ENCODE assay signal across 11 cellular contexts in the genomic region with DNA sequence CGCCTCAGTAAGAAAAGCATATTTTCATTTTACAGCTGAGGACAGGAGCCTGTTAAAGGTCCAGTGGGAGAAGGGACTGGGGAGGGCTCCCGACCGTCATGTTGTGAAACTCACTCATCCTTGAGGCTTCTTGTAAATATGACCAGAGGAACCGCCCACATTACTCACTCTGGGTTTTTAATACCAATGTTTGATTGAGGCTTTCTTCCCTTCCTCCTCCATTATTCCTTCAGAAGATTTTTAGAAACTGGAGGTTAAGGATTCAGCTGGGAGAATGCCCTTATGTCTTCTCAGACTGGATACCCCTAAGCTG.
DNase-seq lines count a peak whose midpoint lies in the region; ATAC-seq, FAIRE-seq and TF ChIP-seq lines count a peak whose summit lies in the region.
"Had no signal": no experiment of that assay in that cellular context is flagged by ENCODE, and none has a peak within 500 bp of the region (broad histone marks: within the 10 kb centered on the region; RNA-seq: fewer than 3 reads in every experiment).

No MANE protein-coding gene starts in this region.

- ATAC-seq in HG02973 (IDR thresholded peaks at IDR 0.05; ENCODE audit: unreplicated experiment) = peak; percentile 52
- ATAC-seq in GM12878 = peak; percentile 75
- peak; percentile 52 for ATAC-seq in stimulated activated effector memory CD8-positive, alpha-beta T cell treated with anti-CD3 and anti-CD28 coated beads, Interleukin-12 subunit alpha, Interleukin-12 subunit beta, amount 100 ng/mL, for 72 hours
- ATAC-seq: activated CD8-positive, alpha-beta T cell treated with anti-CD3 and anti-CD28 coated beads, Interleukin-2, amount 10 ng/mL, durations not matched to agents 7 days and 5 days had no signal

- peak overlapping the region; percentile 46; the same call in 1 of the 2 replicates for H3K4me2 ChIP-seq in GM12878 (ENCODE audit: control insufficient read depth, insufficient read depth)

- BruUV-seq in GM12878 (replicated peaks; lab: Mats Ljungman, UMichigan) = no TSS peak

- H3K79me2 ChIP-seq in GM12878 (ENCODE audit: control insufficient read depth, insufficient read depth, low read length) = no peaks in the 10 kb centered on the region

- H3K36me3 ChIP-seq in GM12878 (ENCODE audit: control insufficient read depth in 2 of 2, insufficient read depth in 2 of 2, low read length in 1 of 2) (peaks cover 0 to 5% of the 10 kb centered on the region in 2 experiments; a peak in 1 of 4 replicates), tibial artery (peaks cover 18 to 39% (median 22%) of the 10 kb centered on the region in 3 donors)

- no peaks in the 10 kb centered on the region; a peak in 1 of 4 replicates for H3K27me3 ChIP-seq in GM12878 (replicated peaks in 1 of 2; ENCODE audit: control insufficient read depth in 2 of 2, insufficient read depth in 2 of 2, low read length in 1 of 2)
- H3K27me3 ChIP-seq in tibial artery = no peaks in the 10 kb centered on the region

- RAD21 ChIA-PET in GM12878 (lab: Charles Lee; ENCODE audit: unreplicated experiment) = interaction anchor here (0.8 to 3.0 kb wide), 8 partner anchors 9 to 455 kb away, joined by 3 to 29 read pairs (median 3); no protein-coding TSS in a partner anchor

- DNase-seq in DMS53 (lab: John Stamatoyannopoulos, UW) (peak; percentile 25), DMS53 treated with DMSO at 0.1 percent for 48 hours (lab: John Stamatoyannopoulos, UW; ENCODE audit: unreplicated experiment) (no peak), GM12878 (ENCODE audit: low read depth, low spot score) (no peak), tibial artery (no peak)
- DNase-seq in stimulated activated effector memory CD8-positive, alpha-beta T cell treated with anti-CD3 and anti-CD28 coated beads, Interleukin-12 subunit alpha, Interleukin-12 subunit beta, amount 100 ng/mL, for 72 hours (ENCODE audit: low spot score in 2 of 2) = peak in 1 of 2 donors; percentile 47
- no peak for DNase-seq in stimulated activated naive CD4-positive, alpha-beta T cell (lab: John Stamatoyannopoulos, UW)
- no peak for DNase-seq in stimulated activated CD8-positive, alpha-beta memory T cell treated with anti-CD3 and anti-CD28 coated beads, Interleukin-4, amount 100 ng/mL, for 48 hours
- DNase-seq: 8988T; activated CD8-positive, alpha-beta T cell treated with anti-CD3 and anti-CD28 coated beads, Interleukin-2, amount 10 ng/mL, durations not matched to agents 7 days and 5 days; NCI-H69 had no signal

- WGBS in GM12878 (ENCODE audit: insufficient coverage, insufficient replicate concordance, low lambda C conversion rate, missing lambda C conversion rate) = 4% methylated on average over 4 of the region's 4 CpGs

- H3K4me1 ChIP-seq in GM12878 (ENCODE audit: control insufficient read depth, insufficient read depth, low read length) (peaks cover 9% of the 10 kb centered on the region; the same call in 1 of the 2 replicates), tibial artery (peaks cover 0 to 21% (median 6%) of the 10 kb centered on the region in 4 donors)

- no peak for FAIRE-seq in GM12878 (lab: Jason Lieb, UNC)

- intact Hi-C loops in GM12878 (cut with micrococcal nuclease; ENCODE audit: unreplicated experiment) = loop anchor here (2.0 kb wide), 1 partner anchor 25 kb away; no protein-coding TSS in a partner anchor
- intact Hi-C loops in tibial artery (cut with DNase I; ENCODE audit: low total_unique reads) = no loop called here

- no peak for TF ChIP-seq RAD21 in GM12878 (IDR thresholded peaks at IDR 0.05; ENCODE audit: insufficient read depth, low read depth, low read length)

- H3K9me3 ChIP-seq in GM12878 (replicated peaks; ENCODE audit: control insufficient read depth, insufficient read depth, low read length) (no peaks in the 10 kb centered on the region; the same call in 2 of the 3 replicates), tibial artery (no peaks in the 10 kb centered on the region)

- TF ChIP-seq EP300 in GM12878 (IDR thresholded peaks at IDR 0.05; ENCODE audit: borderline replicate concordance in 1 of 2, control insufficient read depth in 1 of 2, low read depth in 2 of 2, low read length in 2 of 2) = no peak

- POLR2A ChIA-PET in GM12878 (lab: Charles Lee) = interaction anchor here (0.6 to 1.6 kb wide), 5 partner anchors 8 to 65 kb away, joined by 3 to 6 read pairs (median 3); no protein-coding TSS in a partner anchor

- no peak overlapping the region for H2AFZ ChIP-seq in GM12878 (ENCODE audit: control insufficient read depth, low read depth, low read length)

- TF ChIP-seq CTCF in GM12878 (IDR thresholded peaks at IDR 0.05 in 2 of 3, conservative IDR thresholded peaks at IDR 0.05 in 1 of 3; ENCODE audit: control insufficient read depth in 2 of 3, extremely low read depth in 1 of 3, insufficient read depth in 1 of 3, low read depth in 3 of 3, low read length in 3 of 3) (no peak), tibial artery (IDR thresholded peaks at IDR 0.05) (no peak)

- no peak overlapping the region for H3K9ac ChIP-seq in GM12878 (ENCODE audit: control insufficient read depth, insufficient read depth, low read length)

- SMC1A ChIA-PET in GM12878 (lab: Charles Lee; ENCODE audit: uncharacterized antibody, unreplicated experiment) = interaction anchor here (0.8 to 2.5 kb wide), 12 partner anchors 8 to 75 kb away, joined by 3 to 22 read pairs (median 4); no protein-coding TSS in a partner anchor

- H3K4me3 ChIP-seq in GM12878 (0 out of 2 replicates have a peak overlapping the region, but pooled peaks have one; percentile 13), tibial artery (no peak overlapping the region)

- peaks cover 48% of the 10 kb centered on the region for H3K36me3 Mint-ChIP-seq in stimulated activated effector memory CD8-positive, alpha-beta T cell treated with anti-CD3 and anti-CD28 coated beads, Interleukin-12 subunit alpha, Interleukin-12 subunit beta, amount 100 ng/mL, for 72 hours

- no peaks in the 10 kb centered on the region for H3K9me3 Mint-ChIP-seq in stimulated activated effector memory CD8-positive, alpha-beta T cell treated with anti-CD3 and anti-CD28 coated beads, Interleukin-12 subunit alpha, Interleukin-12 subunit beta, amount 100 ng/mL, for 72 hours

- H4K20me1 ChIP-seq in GM12878 (ENCODE audit: control insufficient read depth, insufficient read depth) = no peaks in the 10 kb centered on the region

- H3K27ac ChIP-seq in GM12878 (ENCODE audit: control insufficient read depth, insufficient read depth) = no peak overlapping the region
- no peak overlapping the region for H3K27ac ChIP-seq in tibial artery

- peaks cover 11% of the 10 kb centered on the region for H3K4me1 Mint-ChIP-seq in stimulated activated effector memory CD8-positive, alpha-beta T cell treated with anti-CD3 and anti-CD28 coated beads, Interleukin-12 subunit alpha, Interleukin-12 subunit beta, amount 100 ng/mL, for 72 hours

- peak overlapping the region; percentile 69 for H3K27ac Mint-ChIP-seq in stimulated activated effector memory CD8-positive, alpha-beta T cell treated with anti-CD3 and anti-CD28 coated beads, Interleukin-12 subunit alpha, Interleukin-12 subunit beta, amount 100 ng/mL, for 72 hours
- H3K27ac Mint-ChIP-seq: activated CD8-positive, alpha-beta T cell treated with anti-CD3 and anti-CD28 coated beads, Interleukin-2, amount 10 ng/mL, durations not matched to agents 7 days and 5 days had no signal

- H3K4me3 Mint-ChIP-seq in stimulated activated effector memory CD8-positive, alpha-beta T cell treated with anti-CD3 and anti-CD28 coated beads, Interleukin-12 subunit alpha, Interleukin-12 subunit beta, amount 100 ng/mL, for 72 hours = no peak overlapping the region
- H3K4me3 Mint-ChIP-seq: activated CD8-positive, alpha-beta T cell treated with anti-CD3 and anti-CD28 coated beads, Interleukin-2, amount 10 ng/mL, durations not matched to agents 7 days and 5 days had no signal

- no peak; the same call in 1 of the 2 replicates for TF ChIP-seq POLR2A in GM12878 (IDR thresholded peaks at IDR 0.05; ENCODE audit: low read depth, low read length)

- in situ Hi-C loops in GM12878 (cut with MboI) = no loop called here

- CTCF ChIA-PET in GM12878 (lab: Yijun Ruan, JAX) = interaction anchor here (1.1 to 2.3 kb wide), 5 partner anchors 10 to 24 kb away, joined by 3 to 7 read pairs (median 4); no protein-coding TSS in a partner anchor

TF ChIP-seq in GM12878, 131 proteins besides CTCF, POLR2A, EP300 and RAD21 (continues in another document):
- TF ChIP-seq, protein P1, sequence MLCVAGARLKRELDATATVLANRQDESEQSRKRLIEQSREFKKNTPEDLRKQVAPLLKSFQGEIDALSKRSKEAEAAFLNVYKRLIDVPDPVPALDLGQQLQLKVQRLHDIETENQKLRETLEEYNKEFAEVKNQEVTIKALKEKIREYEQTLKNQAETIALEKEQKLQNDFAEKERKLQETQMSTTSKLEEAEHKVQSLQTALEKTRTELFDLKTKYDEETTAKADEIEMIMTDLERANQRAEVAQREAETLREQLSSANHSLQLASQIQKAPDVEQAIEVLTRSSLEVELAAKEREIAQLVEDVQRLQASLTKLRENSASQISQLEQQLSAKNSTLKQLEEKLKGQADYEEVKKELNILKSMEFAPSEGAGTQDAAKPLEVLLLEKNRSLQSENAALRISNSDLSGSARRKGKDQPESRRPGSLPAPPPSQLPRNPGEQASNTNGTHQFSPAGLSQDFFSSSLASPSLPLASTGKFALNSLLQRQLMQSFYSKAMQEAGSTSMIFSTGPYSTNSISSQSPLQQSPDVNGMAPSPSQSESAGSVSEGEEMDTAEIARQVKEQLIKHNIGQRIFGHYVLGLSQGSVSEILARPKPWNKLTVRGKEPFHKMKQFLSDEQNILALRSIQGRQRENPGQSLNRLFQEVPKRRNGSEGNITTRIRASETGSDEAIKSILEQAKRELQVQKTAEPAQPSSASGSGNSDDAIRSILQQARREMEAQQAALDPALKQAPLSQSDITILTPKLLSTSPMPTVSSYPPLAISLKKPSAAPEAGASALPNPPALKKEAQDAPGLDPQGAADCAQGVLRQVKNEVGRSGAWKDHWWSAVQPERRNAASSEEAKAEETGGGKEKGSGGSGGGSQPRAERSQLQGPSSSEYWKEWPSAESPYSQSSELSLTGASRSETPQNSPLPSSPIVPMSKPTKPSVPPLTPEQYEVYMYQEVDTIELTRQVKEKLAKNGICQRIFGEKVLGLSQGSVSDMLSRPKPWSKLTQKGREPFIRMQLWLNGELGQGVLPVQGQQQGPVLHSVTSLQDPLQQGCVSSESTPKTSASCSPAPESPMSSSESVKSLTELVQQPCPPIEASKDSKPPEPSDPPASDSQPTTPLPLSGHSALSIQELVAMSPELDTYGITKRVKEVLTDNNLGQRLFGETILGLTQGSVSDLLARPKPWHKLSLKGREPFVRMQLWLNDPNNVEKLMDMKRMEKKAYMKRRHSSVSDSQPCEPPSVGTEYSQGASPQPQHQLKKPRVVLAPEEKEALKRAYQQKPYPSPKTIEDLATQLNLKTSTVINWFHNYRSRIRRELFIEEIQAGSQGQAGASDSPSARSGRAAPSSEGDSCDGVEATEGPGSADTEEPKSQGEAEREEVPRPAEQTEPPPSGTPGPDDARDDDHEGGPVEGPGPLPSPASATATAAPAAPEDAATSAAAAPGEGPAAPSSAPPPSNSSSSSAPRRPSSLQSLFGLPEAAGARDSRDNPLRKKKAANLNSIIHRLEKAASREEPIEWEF (IDR thresholded peaks at IDR 0.05; ENCODE audit: insufficient replicate concordance, low read depth, low read length) = no peak
- TF ChIP-seq NFXL1 (IDR thresholded peaks at IDR 0.05; ENCODE audit: borderline replicate concordance) (no peak), EGR1 (IDR thresholded peaks at IDR 0.05; ENCODE audit: borderline replicate concordance in 1 of 2, low read depth in 2 of 2, low read length in 2 of 2) (no peak)
